1 cellular context compared by ENCODE assay signal in the genomic region with DNA sequence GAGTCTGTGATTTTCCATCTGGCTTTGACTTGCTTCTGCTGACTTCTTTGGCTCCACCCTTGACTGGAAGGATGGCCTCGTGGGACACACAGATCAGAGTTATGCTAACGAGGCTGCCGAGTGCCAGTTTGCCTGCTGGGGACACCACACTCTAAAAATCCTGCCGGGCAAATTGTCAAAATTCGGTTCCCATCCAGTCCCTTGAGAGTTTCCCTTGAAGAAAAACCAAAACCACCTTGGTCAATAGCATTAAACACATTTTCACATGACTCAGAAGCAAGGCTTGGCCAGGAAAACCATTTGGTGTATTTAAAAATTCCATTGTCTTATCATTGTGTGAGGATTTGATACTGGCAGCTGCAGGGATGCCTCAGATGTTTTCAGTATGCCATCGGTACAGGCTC.
TF ChIP-seq lines count a peak whose summit lies in the region.

No MANE protein-coding gene starts in this region.

TF ChIP-seq in H1, 55 proteins besides CTCF, POLR2A, EP300 and RAD21:
- no peak for TF ChIP-seq SP2 (IDR thresholded peaks at IDR 0.05; ENCODE audit: low read length)
- TF ChIP-seq SIN3A (conservative IDR thresholded peaks at IDR 0.05 in 1 of 2, IDR thresholded peaks at IDR 0.05 in 1 of 2; ENCODE audit: low read depth in 1 of 2, low read length in 2 of 2): no peak
- TF ChIP-seq NANOG (IDR thresholded peaks at IDR 0.05; ENCODE audit: insufficient read depth, low read depth, low read length, poor library complexity, severe bottlenecking): no peak
- TF ChIP-seq CTBP2 (IDR thresholded peaks at IDR 0.05; ENCODE audit: borderline replicate concordance, insufficient read depth, insufficient read length, low read length): no peak
- TF ChIP-seq POU5F1 (IDR thresholded peaks at IDR 0.05; ENCODE audit: low read depth, low read length): no peak
- no peak for TF ChIP-seq RBBP5 (IDR thresholded peaks at IDR 0.05; ENCODE audit: borderline replicate concordance, low read depth, low read length)
- TF ChIP-seq TAF1 (IDR thresholded peaks at IDR 0.05; ENCODE audit: low read depth, low read length): no peak
